Comparison of ENCODE assay signal across 1 cellular context in genomic region chr1:173714759-173715537, GRCh38.
A peak's percentile ranks its signal among the peaks of the same experiment; 100 is the strongest.
TF ChIP-seq lines count a peak whose summit lies in the region.

TSS of gene KLHL20 (plus strand) at chr1:173714981. CDS start at chr1:173716044, 1,063 bp downstream.

TF ChIP-seq in WTC11, 78 proteins besides CTCF, POLR2A, EP300 and RAD21 (continued from another document):
- TF ChIP-seq ZBTB43 (CRISPR knock-in tag; IDR thresholded peaks at IDR 0.05) (no peak), ZNF219 (CRISPR knock-in tag; IDR thresholded peaks at IDR 0.05; ENCODE audit: borderline replicate concordance) (0 out of 2 replicates have a peak, but pooled peaks have one; percentile 32), ATF1 (CRISPR knock-in tag; IDR thresholded peaks at IDR 0.05) (no peak), RORB (CRISPR knock-in tag; IDR thresholded peaks at IDR 0.05) (no peak), KAT7 (CRISPR knock-in tag; IDR thresholded peaks at IDR 0.05; ENCODE audit: borderline replicate concordance) (peak; percentile 60; the same call in 1 of the 2 replicates), NFYB (CRISPR knock-in tag; conservative IDR thresholded peaks at IDR 0.05; ENCODE audit: low read depth) (no peak), SP1 (CRISPR knock-in tag; conservative IDR thresholded peaks at IDR 0.05) (peak; percentile 76), ARID4B (CRISPR knock-in tag; IDR thresholded peaks at IDR 0.05; ENCODE audit: borderline replicate concordance) (0 out of 2 replicates have a peak, but pooled peaks have one; percentile 75), PRDM15 (CRISPR knock-in tag; IDR thresholded peaks at IDR 0.05) (no peak), IRF2 (CRISPR knock-in tag; IDR thresholded peaks at IDR 0.05; ENCODE audit: borderline replicate concordance, low read depth) (no peak), NR3C1 (CRISPR knock-in tag; conservative IDR thresholded peaks at IDR 0.05; ENCODE audit: low read depth) (no peak), GRHL2 (CRISPR knock-in tag; IDR thresholded peaks at IDR 0.05; ENCODE audit: insufficient replicate concordance, severe bottlenecking) (no peak), USF1 (CRISPR knock-in tag; IDR thresholded peaks at IDR 0.05) (no peak), ZNF138 (CRISPR knock-in tag; conservative IDR thresholded peaks at IDR 0.05) (no peak), CDX4 (CRISPR knock-in tag; IDR thresholded peaks at IDR 0.05; ENCODE audit: borderline replicate concordance) (no peak), GABPB1 (CRISPR knock-in tag; IDR thresholded peaks at IDR 0.05) (peak; percentile 74), GTF2I (CRISPR knock-in tag; conservative IDR thresholded peaks at IDR 0.05) (0 out of 2 replicates have a peak, but pooled peaks have one; percentile 6), ZNF232 (CRISPR knock-in tag; IDR thresholded peaks at IDR 0.05) (no peak), NFATC4 (CRISPR knock-in tag; IDR thresholded peaks at IDR 0.05) (no peak), OVOL2 (CRISPR knock-in tag; IDR thresholded peaks at IDR 0.05; ENCODE audit: borderline replicate concordance) (no peak), TEAD1 (CRISPR knock-in tag; IDR thresholded peaks at IDR 0.05) (peak; percentile 42; the same call in 1 of the 2 replicates), ZNF512 (CRISPR knock-in tag; IDR thresholded peaks at IDR 0.05; ENCODE audit: borderline replicate concordance) (no peak), TP53 (CRISPR knock-in tag; IDR thresholded peaks at IDR 0.05) (no peak), ZNF416 (CRISPR knock-in tag; IDR thresholded peaks at IDR 0.05) (no peak), TCF7 (CRISPR knock-in tag; IDR thresholded peaks at IDR 0.05; ENCODE audit: low read depth) (no peak), ZNF281 (CRISPR knock-in tag; IDR thresholded peaks at IDR 0.05) (no peak), ZNF425 (CRISPR knock-in tag; conservative IDR thresholded peaks at IDR 0.05) (no peak), CREB1 (CRISPR knock-in tag; IDR thresholded peaks at IDR 0.05) (no peak), HMGA2 (CRISPR knock-in tag; IDR thresholded peaks at IDR 0.05) (no peak)
TF ChIP-seq in WTC11: peak in this region for 16.
